In genomic region chr22:41041532-41041931, GRCh38 we compare ENCODE assay signal across 28 cellular contexts.
"Had no signal": no experiment of that assay in that cellular context is flagged by ENCODE, and none has a peak within 500 bp of the region (broad histone marks: within the 10 kb centered on the region; RNA-seq: fewer than 3 reads in every experiment).

No MANE protein-coding gene starts in this region.

- H3K27me3 ChIP-seq: colonic mucosa, dorsolateral prefrontal cortex, esophagus muscularis mucosa, esophagus squamous epithelium, gastroesophageal sphincter, heart left ventricle had no signal

- H3K36me3 ChIP-seq: colonic mucosa, esophagus muscularis mucosa, esophagus squamous epithelium, gastrocnemius medialis, gastroesophageal sphincter, heart left ventricle, heart right ventricle had no signal

- H3K9me3 ChIP-seq: colonic mucosa, esophagus muscularis mucosa, esophagus squamous epithelium, gastrocnemius medialis, gastroesophageal sphincter, heart left ventricle, heart right ventricle had no signal

- ATAC-seq: effector memory CD8-positive, alpha-beta T cell; esophagus mucosa; foreskin keratinocyte; gastrocnemius medialis; gastroesophageal sphincter; heart left ventricle; heart right ventricle had no signal

- FAIRE-seq: colon, endometrium, endothelial cell of umbilical vein, frontal cortex had no signal

- H3K4me1 ChIP-seq: colonic mucosa, esophagus muscularis mucosa, esophagus squamous epithelium, foreskin keratinocyte, gastrocnemius medialis, gastroesophageal sphincter had no signal

- H3K4me3 ChIP-seq: colonic mucosa, coronary artery, dorsolateral prefrontal cortex, esophagus muscularis mucosa, esophagus squamous epithelium, gastrocnemius medialis, gastroesophageal sphincter, heart left ventricle, heart right ventricle had no signal

- H3K27ac ChIP-seq: colonic mucosa, coronary artery, dorsolateral prefrontal cortex, epithelial cell of prostate, esophagus muscularis mucosa, esophagus squamous epithelium, foreskin keratinocyte, gastrocnemius medialis, gastroesophageal sphincter, heart left ventricle, heart right ventricle had no signal

- DNase-seq: colonic mucosa; cortex of kidney; dermis blood vessel endothelial cell; dorsolateral prefrontal cortex; effector CD4-positive, alpha-beta T cell; effector CD8-positive, alpha-beta T cell; effector memory CD4-positive, alpha-beta T cell; effector memory CD8-positive, alpha-beta T cell; endodermal cell; erythroblast; esophagus squamous epithelium; foreskin fibroblast; foreskin keratinocyte; foreskin melanocyte; gastrocnemius medialis; glutamatergic neuron; head of caudate nucleus; heart left ventricle; heart right ventricle had no signal
